Comparison of ENCODE assay signal across 8 cellular contexts in the genomic region with DNA sequence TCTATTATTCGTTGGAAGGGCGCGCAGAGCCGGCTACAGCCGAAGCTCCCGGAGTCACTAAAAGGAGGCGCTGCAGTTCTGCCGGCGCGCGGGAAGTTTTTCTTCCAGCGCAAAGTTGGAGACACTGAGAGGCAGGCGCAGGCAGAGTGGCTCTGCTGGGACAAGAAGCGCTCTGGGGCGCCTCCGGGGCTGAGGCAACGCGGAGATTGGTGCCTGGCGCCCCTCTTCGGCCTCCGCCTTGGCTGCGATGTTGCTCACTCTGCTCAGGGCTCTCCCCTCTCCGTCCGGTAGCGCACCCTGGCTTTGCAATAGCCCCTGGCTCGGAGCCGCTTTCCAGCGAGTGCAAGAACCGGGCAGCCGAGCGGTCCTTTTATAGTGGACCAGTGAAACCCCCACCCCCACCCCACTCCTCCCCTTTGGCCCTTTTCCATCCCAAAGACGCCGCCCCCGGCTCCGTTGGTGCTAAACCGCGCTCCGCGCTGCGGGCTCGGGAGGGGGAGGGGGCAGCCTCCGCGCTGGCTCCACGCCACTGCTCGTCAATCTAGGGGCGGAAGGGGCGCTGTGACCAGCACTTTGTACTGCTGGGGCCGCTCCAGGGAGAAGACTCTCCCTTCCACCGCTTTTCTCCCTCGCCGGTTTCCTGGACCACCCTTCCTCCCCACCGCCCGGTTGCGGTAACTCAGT. TPM values are rescaled to one million over a fixed set of nuclear protein-coding genes. Genes with fewer than 3 reads are reported as not detected.
DNase-seq lines count a peak whose midpoint lies in the region; ATAC-seq and TF ChIP-seq lines count a peak whose summit lies in the region.

A gene (minus strand): TSS at position 344 of the 684 bp plus-strand sequence. CDS start 455 bp downstream, outside the sequence.

- H3K4me3 ChIP-seq in colonic mucosa (peak within 1 kb of the TSS; percentile 52), skeletal muscle cell (ENCODE audit: low read depth, low read length) (peak within 1 kb of the TSS; percentile 85)

- intact Hi-C loops in colonic mucosa (cut with DNase I): loop anchor here (5.0 to 10.0 kb wide), 3 partner anchors 73 to 1902 kb away; no protein-coding TSS in a partner anchor

- H3K27ac ChIP-seq in RWPE1: peak within 1 kb of the TSS; percentile 46
- peak within 1 kb of the TSS; percentile 82 for H3K27ac ChIP-seq in colonic mucosa

- POLR2A ChIA-PET in RWPE1 (lab: Yijun Ruan, JAX; ENCODE audit: low non-redundant PET): interaction anchor here (0.6 kb wide), 1 partner anchor 29 kb away, joined by 4 read pairs; no protein-coding TSS in a partner anchor

- H3K4me1 Mint-ChIP-seq in activated T-cell treated with anti-CD3 and anti-CD28 coated beads, Interleukin-2, amount 50 U/mL, for 4 hours (ENCODE audit: low read depth): peaks cover 33% of the 10 kb centered on the region

- peak within 1 kb of the TSS; percentile 71 to 78 for H3K9ac ChIP-seq in colonic mucosa (ENCODE audit: low read depth in 2 of 2, low read length in 2 of 2)

- H3K27me3 ChIP-seq in colonic mucosa: peaks cover 37% of the 10 kb centered on the region

- peak; percentile 15 to 42 for ATAC-seq in activated T-cell treated with anti-CD3 and anti-CD28 coated beads, Interleukin-2, amount 50 U/mL, for 4 hours
- ATAC-seq in GM19324 (IDR thresholded peaks at IDR 0.05; ENCODE audit: low FRiP score, unreplicated experiment): no peak

- peaks cover 15% of the 10 kb centered on the region for H3K4me1 ChIP-seq in colonic mucosa

- H3K36me3 Mint-ChIP-seq in activated T-cell treated with anti-CD3 and anti-CD28 coated beads, Interleukin-2, amount 50 U/mL, for 4 hours (ENCODE audit: insufficient read depth): no peaks in the 10 kb centered on the region

- CTCF ChIA-PET in RWPE1 (lab: Yijun Ruan, JAX): interaction anchor here (0.6 to 1.2 kb wide), 14 partner anchors 10 to 1900 kb away, joined by 3 to 5 read pairs (median 3); no protein-coding TSS in a partner anchor

- H3K9me3 ChIP-seq in colonic mucosa: no peaks in the 10 kb centered on the region

- DNase-seq in activated T-cell treated with anti-CD3 and anti-CD28 coated beads, Interleukin-2, amount 50 U/mL, for 4 hours: no peak
- DNase-seq in activated T-cell treated with anti-CD3 and anti-CD28 coated beads for 4 hours: no peak
- peak; percentile 50 for DNase-seq in RWPE1 (ENCODE audit: low spot score)
- DNase-seq in colonic mucosa: peak; percentile 78
- DNase-seq in islet precursor cell: peak; percentile 95
- DNase-seq in skeletal muscle cell (ENCODE audit: low read depth): peak; percentile 82
- no peak for DNase-seq in HT-29 (ENCODE audit: low spot score)

- H3K4me3 Mint-ChIP-seq in activated T-cell treated with anti-CD3 and anti-CD28 coated beads, Interleukin-2, amount 50 U/mL, for 4 hours: peak within 1 kb of the TSS; percentile 71

- H3K36me3 ChIP-seq in colonic mucosa: no peaks in the 10 kb centered on the region

- no peaks in the 10 kb centered on the region for H3K9me3 Mint-ChIP-seq in activated T-cell treated with anti-CD3 and anti-CD28 coated beads, Interleukin-2, amount 50 U/mL, for 4 hours

- H3K27me3 Mint-ChIP-seq in activated T-cell treated with anti-CD3 and anti-CD28 coated beads, Interleukin-2, amount 50 U/mL, for 4 hours (ENCODE audit: low read depth): peaks cover 76% of the 10 kb centered on the region

- no peak for TF ChIP-seq CTCF in RWPE1 (conservative IDR thresholded peaks at IDR 0.05; ENCODE audit: low read depth)
- no peak for TF ChIP-seq CTCF in colonic mucosa (IDR thresholded peaks at IDR 0.05)

RNA-seq across cellular contexts. Expression of the gene that starts here (rescaled TPM):
- 1 to 10 TPM in 2 of 3 donors, under 1 TPM in 1; 0.38 to 1.1 (median 1.0) TPM for total RNA-seq in activated T-cell treated with anti-CD3 and anti-CD28 coated beads, Interleukin-2, amount 50 U/mL, for 4 hours
- 10 to 100 TPM; 12.5 to 26.8 TPM for total RNA-seq in colonic mucosa
- not detected in 2 replicates for total RNA-seq in HT-29 (2014; rRNA removed; shearing (Covaris generic))

Comparison
In these comparisons a context has a peak if more than half of its experiments do, and no peak if none do; other contexts are left out.
1. RNA of the gene that starts here (total RNA-seq): 12.5 to 26.8 TPM in colonic mucosa; 0.38 to 1.1 TPM in activated T-cell treated with anti-CD3 and anti-CD28 coated beads, Interleukin-2, amount 50 U/mL, for 4 hours and not detected in HT-29; every median in the first group is over 4 times any median in the second.
2. DNase-seq: peak in RWPE1 (single experiment), colonic mucosa (single experiment), islet precursor cell (single experiment) and skeletal muscle cell (single experiment); none in activated T-cell treated with anti-CD3 and anti-CD28 coated beads, Interleukin-2, amount 50 U/mL, for 4 hours (single experiment), activated T-cell treated with anti-CD3 and anti-CD28 coated beads for 4 hours (single experiment) and HT-29 (single experiment).